In the genomic region with DNA sequence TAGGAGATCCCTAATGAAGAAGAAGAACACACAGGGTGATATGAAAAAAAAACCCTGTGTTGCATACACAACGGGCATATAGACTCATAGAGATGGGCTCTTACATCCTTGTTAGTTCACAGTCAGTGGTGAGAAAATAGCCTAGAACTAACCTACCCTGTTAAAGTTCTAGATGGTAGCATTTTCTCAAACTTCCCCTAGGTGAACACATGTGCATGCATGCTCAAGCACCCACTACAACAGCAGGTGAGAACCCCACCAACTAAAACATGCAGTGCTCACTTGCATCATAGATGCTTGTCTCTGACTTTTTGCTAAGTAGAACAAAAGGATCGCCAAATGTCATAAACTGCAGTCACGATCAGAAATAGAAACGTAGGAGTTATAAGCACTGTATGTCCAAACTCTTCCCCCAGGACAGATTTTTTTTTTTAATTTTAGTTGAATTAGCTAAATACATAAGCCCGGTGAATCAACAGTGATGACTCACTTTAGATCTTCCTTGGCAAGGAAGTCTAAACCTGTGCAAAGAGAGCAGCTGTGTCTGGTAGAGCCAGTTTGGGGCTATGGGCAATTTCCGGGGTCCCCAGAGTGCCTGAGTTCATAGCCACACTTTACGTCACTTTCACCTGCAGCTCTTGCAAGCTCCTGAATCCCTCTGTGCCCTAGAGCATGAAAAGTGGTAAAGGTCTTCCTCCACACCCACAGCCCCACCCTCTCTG, we compare ENCODE assay signal across 28 cellular contexts.
DNase-seq lines count a peak whose midpoint lies in the region; ATAC-seq, FAIRE-seq and TF ChIP-seq lines count a peak whose summit lies in the region.
"Had no signal": no experiment of that assay in that cellular context is flagged by ENCODE, and none has a peak within 500 bp of the region (broad histone marks: within the 10 kb centered on the region; RNA-seq: fewer than 3 reads in every experiment).

No MANE protein-coding gene starts in this region.

- peaks cover 8% of the 10 kb centered on the region for H3K4me1 Mint-ChIP-seq in type B pancreatic cell (ENCODE audit: unreplicated experiment)
- H3K4me1 Mint-ChIP-seq: activated naive CD8-positive, alpha-beta T cell treated with anti-CD3 and anti-CD28 coated beads, Interleukin-2, amount 50 U/mL, for 24 hours; endodermal cell had no signal

- no peak overlapping the region for H3K14ac ChIP-seq in IMR-90 (replicated peaks; ENCODE audit: low read depth, low read length)

- POLR2A ChIA-PET in IMR-90 (lab: Charles Lee; ENCODE audit: unreplicated experiment), result interaction anchor here (0.6 kb wide), 1 partner anchor 245 kb away, joined by 10 read pairs; no protein-coding TSS in a partner anchor

- WGBS in IMR-90 (ENCODE audit: extremely low coverage in 2 of 2, insufficient read length in 1 of 2), 2 experiments, result 0% methylated on average over 1 of the region's 7 CpGs; no CpG with 5 or more reads in 1 of the 2 experiments

- TF ChIP-seq RAD21 in IMR-90 (IDR thresholded peaks at IDR 0.05; ENCODE audit: low read length), result no peak

- no peak overlapping the region for H3K4me2 ChIP-seq in IMR-90 (ENCODE audit: low read depth, low read length)
- H3K4me2 ChIP-seq: PC-9 had no signal

- no peak overlapping the region for H4K5ac ChIP-seq in IMR-90 (ENCODE audit: low read depth, low read length)

- H3K27ac Mint-ChIP-seq in type B pancreatic cell, result no peak overlapping the region
- H3K27ac Mint-ChIP-seq: activated naive CD8-positive, alpha-beta T cell treated with anti-CD3 and anti-CD28 coated beads, Interleukin-2, amount 50 U/mL, for 24 hours; endodermal cell; nephron progenitor cell; WTC11 had no signal

- no peak overlapping the region for H2BK120ac ChIP-seq in IMR-90 (ENCODE audit: low read depth, low read length)

- no peaks in the 10 kb centered on the region for H3K4me1 ChIP-seq in IMR-90 (ENCODE audit: control insufficient read depth, insufficient read depth, low read length)
- H3K4me1 ChIP-seq: body of pancreas, left ventricle myocardium inferior, uterus had no signal

- H3K56ac ChIP-seq in IMR-90 (ENCODE audit: extremely low read depth, insufficient read depth, low read length), result no peak overlapping the region

- in situ Hi-C loops in IMR-90 (cut with MboI; ENCODE audit: low sequenced_read_pairs), result no loop called here

- BruUV-seq in IMR-90 (replicated peaks; lab: Mats Ljungman, UMichigan), result no TSS peak

- no peaks in the 10 kb centered on the region for H3K36me3 Mint-ChIP-seq in type B pancreatic cell
- H3K36me3 Mint-ChIP-seq: WTC11 had no signal

- no peaks in the 10 kb centered on the region; the same call in 1 of the 2 replicates for H3K27me3 ChIP-seq in IMR-90 (ENCODE audit: control insufficient read depth, insufficient read depth, low read length)
- no peaks in the 10 kb centered on the region for H3K27me3 ChIP-seq in bronchial epithelial cell (ENCODE audit: control insufficient read depth, insufficient read depth, low read length)
- H3K27me3 ChIP-seq: body of pancreas, uterus had no signal

- H2AK5ac ChIP-seq in IMR-90 (ENCODE audit: low read depth, low read length), result no peak overlapping the region

- no peak for ATAC-seq in IMR-90 (ENCODE audit: low read depth)
- ATAC-seq in GM19023 (IDR thresholded peaks at IDR 0.05; ENCODE audit: unreplicated experiment), result no peak
- no peak for ATAC-seq in GM21786 (IDR thresholded peaks at IDR 0.05; ENCODE audit: unreplicated experiment)
- ATAC-seq: activated naive CD8-positive, alpha-beta T cell treated with anti-CD3 and anti-CD28 coated beads, Interleukin-2, amount 50 U/mL, for 24 hours; body of pancreas; sciatic nerve; WTC11 had no signal

- H3K36me3 ChIP-seq in IMR-90 (ENCODE audit: control insufficient read depth, insufficient read depth, low read length) (no peaks in the 10 kb centered on the region), bronchial epithelial cell (ENCODE audit: control insufficient read depth, insufficient read depth, low read length) (no peaks in the 10 kb centered on the region)
- H3K36me3 ChIP-seq: left ventricle myocardium inferior, uterus had no signal

- FAIRE-seq in bronchial epithelial cell (lab: Jason Lieb, UNC), result peak; percentile 32
- FAIRE-seq: colon, H54 had no signal

- TF ChIP-seq POLR2A in IMR-90 (IDR thresholded peaks at IDR 0.05; ENCODE audit: low read depth, low read length), result no peak

- H3K79me1 ChIP-seq in IMR-90 (ENCODE audit: low read depth in 1 of 2, low read length in 2 of 2), result no peaks in the 10 kb centered on the region

- H2AFZ ChIP-seq in IMR-90 (replicated peaks; ENCODE audit: low read length, poor library complexity), result no peak overlapping the region
- H2AFZ ChIP-seq: PC-9 had no signal

- no peak overlapping the region for H3K9ac ChIP-seq in IMR-90 (ENCODE audit: low read depth, low read length)

- H4K91ac ChIP-seq in IMR-90 (ENCODE audit: insufficient read depth, low read depth, low read length), result no peak overlapping the region

- H2BK5ac ChIP-seq in IMR-90 (ENCODE audit: low read depth, low read length, poor library complexity, severe bottlenecking), result no peak overlapping the region

- dilution Hi-C loops in IMR-90 (cut with HindIII; ENCODE audit: low sequenced_read_pairs, unreplicated experiment), result no loop called here

- H3K27me3 Mint-ChIP-seq in type B pancreatic cell, result peaks cover 8% of the 10 kb centered on the region
- H3K27me3 Mint-ChIP-seq: activated naive CD8-positive, alpha-beta T cell treated with anti-CD3 and anti-CD28 coated beads, Interleukin-2, amount 50 U/mL, for 24 hours had no signal

- H3K18ac ChIP-seq in IMR-90 (ENCODE audit: low read depth, low read length), result no peak overlapping the region

- H3K4ac ChIP-seq in IMR-90 (ENCODE audit: low read depth, low read length), result no peak overlapping the region

- H2AK9ac ChIP-seq in IMR-90 (replicated peaks; ENCODE audit: low read depth, low read length, poor library complexity), result no peak overlapping the region

- H2BK15ac ChIP-seq in IMR-90 (ENCODE audit: low read depth, low read length), result no peak overlapping the region

- CTCF ChIA-PET in IMR-90 (lab: Yijun Ruan, JAX), result no interaction called here

- intact Hi-C loops in IMR-90 (cut with micrococcal nuclease), result no loop called here

- no peak overlapping the region for H3K23ac ChIP-seq in IMR-90 (ENCODE audit: low read depth, low read length)

- H3K4me3 ChIP-seq in IMR-90 (ENCODE audit: insufficient read depth, low read depth, low read length) (no peak overlapping the region), bronchial epithelial cell (ENCODE audit: low read depth, low read length) (no peak overlapping the region)
- H3K4me3 ChIP-seq: body of pancreas, left ventricle myocardium inferior, PC-9, uterus had no signal

- no peaks in the 10 kb centered on the region for H3K9me1 ChIP-seq in IMR-90 (ENCODE audit: insufficient read depth, low read length)

- no peaks in the 10 kb centered on the region for H3K9me3 ChIP-seq in IMR-90 (ENCODE audit: control insufficient read depth, insufficient read depth, low read length)
- H3K9me3 ChIP-seq: body of pancreas, left ventricle myocardium inferior, uterus had no signal

- no peak overlapping the region for H4K8ac ChIP-seq in IMR-90 (ENCODE audit: low read depth in 2 of 2, low read length in 2 of 2)

- H2BK20ac ChIP-seq in IMR-90 (ENCODE audit: low read depth, low read length), result no peak overlapping the region

- DNase-seq in COR-L47 (lab: John Stamatoyannopoulos, UW) (peak; percentile 5), IMR-90 (peak; percentile 50), bronchial epithelial cell (ENCODE audit: low read depth) (peak; percentile 88), kidney tubule cell (ENCODE audit: low spot score) (peak; percentile 1), pons (ENCODE audit: low spot score) (no peak), type B pancreatic cell (ENCODE audit: extremely low spot score, unreplicated experiment) (no peak)
- DNase-seq: ACHN; activated CD4-positive, alpha-beta T cell treated with anti-CD3 and anti-CD28 coated beads, Interleukin-2, amount 50 U/mL, for 4 hours; activated effector memory CD4-positive, alpha-beta T cell treated with anti-CD3 and anti-CD28 coated beads, Interleukin-2, amount 50 U/mL, for 16 hours; activated naive CD8-positive, alpha-beta T cell treated with anti-CD3 and anti-CD28 coated beads, Interleukin-2, amount 50 U/mL, for 24 hours; body of pancreas; C1 segment of cervical spinal cord; endodermal cell; left ventricle myocardium inferior; midbrain; MV-4-11; NCI-H1694; NCI-H774; nephron progenitor cell; PC-9; posterior cingulate gyrus; uterus had no signal

- no peaks in the 10 kb centered on the region for H3K9me3 Mint-ChIP-seq in type B pancreatic cell
- H3K9me3 Mint-ChIP-seq: activated naive CD8-positive, alpha-beta T cell treated with anti-CD3 and anti-CD28 coated beads, Interleukin-2, amount 50 U/mL, for 24 hours; endodermal cell; nephron progenitor cell; WTC11 had no signal

- H4K20me1 ChIP-seq in IMR-90 (ENCODE audit: insufficient read depth, low read length), result no peaks in the 10 kb centered on the region

- no peak for TF ChIP-seq CTCF in IMR-90 (conservative IDR thresholded peaks at IDR 0.05; ENCODE audit: low read depth, low read length)
- TF ChIP-seq CTCF in bronchial epithelial cell (IDR thresholded peaks at IDR 0.05; ENCODE audit: insufficient read depth, low read length, severe bottlenecking), result no peak
- no peak for TF ChIP-seq CTCF in type B pancreatic cell (conservative IDR thresholded peaks at IDR 0.05)

- H3K4me3 Mint-ChIP-seq in type B pancreatic cell, result no peak overlapping the region
- H3K4me3 Mint-ChIP-seq: activated naive CD8-positive, alpha-beta T cell treated with anti-CD3 and anti-CD28 coated beads, Interleukin-2, amount 50 U/mL, for 24 hours; endodermal cell; nephron progenitor cell; WTC11 had no signal

- no peak overlapping the region for H3K27ac ChIP-seq in IMR-90 (ENCODE audit: insufficient read depth, low read length)
- H3K27ac ChIP-seq: body of pancreas, left ventricle myocardium inferior, PC-9, uterus had no signal

TF ChIP-seq in IMR-90, 13 proteins besides CTCF, POLR2A, EP300 and RAD21 (continues in another document):
- no peak for TF ChIP-seq FOS (IDR thresholded peaks at IDR 0.05; ENCODE audit: low read depth, low read length)
- no peak for TF ChIP-seq RCOR1 (IDR thresholded peaks at IDR 0.05; ENCODE audit: insufficient replicate concordance, low read length)
- no peak for TF ChIP-seq RFX5 (IDR thresholded peaks at IDR 0.05; ENCODE audit: low read depth, low read length)
- TF ChIP-seq, protein P1, sequence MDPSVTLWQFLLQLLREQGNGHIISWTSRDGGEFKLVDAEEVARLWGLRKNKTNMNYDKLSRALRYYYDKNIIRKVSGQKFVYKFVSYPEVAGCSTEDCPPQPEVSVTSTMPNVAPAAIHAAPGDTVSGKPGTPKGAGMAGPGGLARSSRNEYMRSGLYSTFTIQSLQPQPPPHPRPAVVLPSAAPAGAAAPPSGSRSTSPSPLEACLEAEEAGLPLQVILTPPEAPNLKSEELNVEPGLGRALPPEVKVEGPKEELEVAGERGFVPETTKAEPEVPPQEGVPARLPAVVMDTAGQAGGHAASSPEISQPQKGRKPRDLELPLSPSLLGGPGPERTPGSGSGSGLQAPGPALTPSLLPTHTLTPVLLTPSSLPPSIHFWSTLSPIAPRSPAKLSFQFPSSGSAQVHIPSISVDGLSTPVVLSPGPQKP (IDR thresholded peaks at IDR 0.05; ENCODE audit: borderline replicate concordance, low read depth, low read length), result no peak
- TF ChIP-seq MAZ (IDR thresholded peaks at IDR 0.05; ENCODE audit: borderline replicate concordance, low read depth, low read length), result no peak

Comparison
In these comparisons a context has a peak if more than half of its experiments do, and no peak if none do; other contexts are left out.
1. DNase-seq: peak in COR-L47 (single experiment), IMR-90 (single experiment), bronchial epithelial cell (single experiment) and kidney tubule cell (single experiment); none in pons (single experiment) and type B pancreatic cell (single experiment).